8 cellular contexts compared by ENCODE assay signal in the genomic region with DNA sequence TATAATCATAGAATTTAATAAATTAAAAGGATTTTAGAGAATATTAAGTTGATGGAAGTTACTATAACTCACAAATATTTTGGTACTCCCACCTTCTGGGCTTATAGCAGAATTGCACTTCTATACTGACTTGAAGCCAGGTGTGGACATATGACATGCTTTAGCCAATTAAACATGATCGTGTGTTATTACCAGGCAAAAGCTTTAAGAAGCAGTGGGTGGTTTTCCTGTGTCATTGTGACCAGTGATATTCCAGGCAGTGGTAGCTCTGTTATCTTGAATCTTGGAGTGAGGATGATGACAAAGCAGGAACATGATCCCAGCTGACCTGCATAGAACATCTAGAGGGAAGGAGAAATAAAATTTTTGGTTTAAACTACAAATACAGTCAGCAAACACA.
DNase-seq lines count a peak whose midpoint lies in the region; ATAC-seq and TF ChIP-seq lines count a peak whose summit lies in the region.

No MANE protein-coding gene starts in this region.

- peak; percentile 75 for ATAC-seq in GM18505 (IDR thresholded peaks at IDR 0.05; ENCODE audit: unreplicated experiment)
- ATAC-seq in GM19397 (IDR thresholded peaks at IDR 0.05; ENCODE audit: unreplicated experiment), result no peak
- no peak for ATAC-seq in GM21447 (IDR thresholded peaks at IDR 0.05; ENCODE audit: unreplicated experiment)

- H3K4me3 ChIP-seq in ACC112 (ENCODE audit: low read depth, low read length), result no peak overlapping the region
- no peak overlapping the region for H3K4me3 ChIP-seq in fibroblast of mammary gland (ENCODE audit: control insufficient read depth, low read depth, low read length)

- no peaks in the 10 kb centered on the region for H3K4me1 ChIP-seq in ACC112 (ENCODE audit: control insufficient read depth, insufficient read depth, low read length, unreplicated experiment)

- no peaks in the 10 kb centered on the region for H3K27me3 ChIP-seq in ACC112 (ENCODE audit: insufficient read depth, low read length)

- TF ChIP-seq CTCF in fibroblast of mammary gland (conservative IDR thresholded peaks at IDR 0.05; ENCODE audit: control insufficient read depth, insufficient read depth, low read depth, low read length), result peak; percentile 28

- peak overlapping the region; percentile 16 for H2AFZ ChIP-seq in ACC112 (ENCODE audit: low read length, unreplicated experiment)

- no peak for TF ChIP-seq POLR2A in GM18505 (IDR thresholded peaks at IDR 0.05; ENCODE audit: borderline replicate concordance, extremely low read depth, insufficient read depth, insufficient read length)

- no peak overlapping the region for H3K27ac ChIP-seq in ACC112 (ENCODE audit: low read depth, low read length)

- no peaks in the 10 kb centered on the region for H3K36me3 ChIP-seq in ACC112 (ENCODE audit: insufficient read depth, low read length)

- peak; percentile 84 for DNase-seq in NCI-H748 (lab: John Stamatoyannopoulos, UW; ENCODE audit: unreplicated experiment)
- DNase-seq in fibroblast of mammary gland (ENCODE audit: low read depth), result peak; percentile 54
- no peak for DNase-seq in DMS153 treated with DMSO at 0.1 percent for 48 hours (lab: John Stamatoyannopoulos, UW; ENCODE audit: unreplicated experiment)
- DNase-seq in activated CD8-positive, alpha-beta memory T cell treated with anti-CD3 and anti-CD28 coated beads, Interleukin-2, amount 50 U/mL, for 4 hours, result no peak

- no peaks in the 10 kb centered on the region for H3K79me2 ChIP-seq in ACC112 (ENCODE audit: control insufficient read depth, insufficient read depth, low read length, unreplicated experiment)

Comparison
In these comparisons a context has a peak if more than half of its experiments do, and no peak if none do; other contexts are left out.
1. DNase-seq: peak in NCI-H748 (single experiment) and fibroblast of mammary gland (single experiment); none in DMS153 treated with DMSO at 0.1 percent for 48 hours (single experiment) and activated CD8-positive, alpha-beta memory T cell treated with anti-CD3 and anti-CD28 coated beads, Interleukin-2, amount 50 U/mL, for 4 hours (single experiment).